20 cellular contexts compared by ENCODE assay signal in genomic region chr5:172521338-172521932, GRCh38.
DNase-seq lines count a peak whose midpoint lies in the region; ATAC-seq, FAIRE-seq and TF ChIP-seq lines count a peak whose summit lies in the region.
"Had no signal": no experiment of that assay in that cellular context is flagged by ENCODE, and none has a peak within 500 bp of the region (broad histone marks: within the 10 kb centered on the region; RNA-seq: fewer than 3 reads in every experiment).

No MANE protein-coding gene starts in this region.

- in situ Hi-C loops in K562 (cut with MboI), result no loop called here

- no peak for TF ChIP-seq POLR2A in A549 (IDR thresholded peaks at IDR 0.05; ENCODE audit: low read length)
- TF ChIP-seq POLR2A in K562 (conservative IDR thresholded peaks at IDR 0.05), result no peak

- no peak overlapping the region for H3K9ac ChIP-seq in K562 (ENCODE audit: insufficient read depth in 1 of 2, low read depth in 2 of 2, low read length in 2 of 2)
- H3K9ac ChIP-seq: BLaER1 treated with 17β-estradiol and CSF1 and Interleukin-3, amounts not matched to agents 10 nM and 100 nM had no signal

- no peak overlapping the region for H3K4me3 ChIP-seq in A549
- no peak overlapping the region for H3K4me3 ChIP-seq in HEK293 (ENCODE audit: low read depth, low read length)
- no peak overlapping the region for H3K4me3 ChIP-seq in K562
- H3K4me3 ChIP-seq: BLaER1 treated with 17β-estradiol and CSF1 and Interleukin-3, amounts not matched to agents 10 nM and 100 nM had no signal

- H3K9me3 ChIP-seq in A549 (peaks cover 21% of the 10 kb centered on the region), HEK293 (ENCODE audit: control insufficient read depth, insufficient read depth, low read depth, low read length) (no peaks in the 10 kb centered on the region; the same call in 1 of the 2 replicates), K562 (replicated peaks; ENCODE audit: control insufficient read depth, insufficient read depth, low read depth, low read length) (no peaks in the 10 kb centered on the region)

- DNase-seq in A549 (ENCODE audit: low read depth in 1 of 2, low spot score in 1 of 2) (no peak), K562 (ENCODE audit: extremely low read depth in 1 of 4, low spot score in 3 of 4) (no peak), retina (no peak), middle frontal gyrus (ENCODE audit: extremely low spot score, low spot score) (no peak)
- DNase-seq: 8988T; AML-193; Caco-2; Calu3; CD4-positive, alpha-beta T cell; CD8-positive, alpha-beta T cell; DMS79 treated with DMSO at 0.1 percent for 48 hours; GF-D8 had no signal

- TF ChIP-seq RAD21 in A549 (conservative IDR thresholded peaks at IDR 0.05 in 1 of 2, IDR thresholded peaks at IDR 0.05 in 1 of 2), result no peak
- TF ChIP-seq RAD21 in K562 (CRISPR knock-in tag; conservative IDR thresholded peaks at IDR 0.05 in 1 of 2, IDR thresholded peaks at IDR 0.05 in 1 of 2), result no peak

- H3K79me2 ChIP-seq in K562 (ENCODE audit: control insufficient read depth, insufficient read depth, low read length), result no peaks in the 10 kb centered on the region

- intact Hi-C loops in K562 (cut with micrococcal nuclease), result no loop called here

- no peaks in the 10 kb centered on the region for H3K4me1 ChIP-seq in A549
- H3K4me1 ChIP-seq in HEK293 (ENCODE audit: control insufficient read depth, insufficient read depth, low read length), result no peaks in the 10 kb centered on the region
- no peaks in the 10 kb centered on the region for H3K4me1 ChIP-seq in K562 (replicated peaks in 1 of 2; ENCODE audit: control insufficient read depth in 2 of 2, insufficient read depth in 2 of 2, low read length in 2 of 2)
- H3K4me1 ChIP-seq: BLaER1 treated with 17β-estradiol and CSF1 and Interleukin-3, amounts not matched to agents 10 nM and 100 nM; Caco-2 had no signal

- H3K36me3 ChIP-seq in HEK293 (ENCODE audit: control insufficient read depth in 2 of 2, insufficient read depth in 1 of 2, low read length in 2 of 2), result no peaks in the 10 kb centered on the region
- H3K36me3 ChIP-seq in K562 (ENCODE audit: control insufficient read depth, insufficient read depth, low read length), result no peaks in the 10 kb centered on the region

- no peak overlapping the region for H3K4me2 ChIP-seq in A549
- H3K4me2 ChIP-seq in K562 (ENCODE audit: insufficient read depth, low read length), result no peak overlapping the region
- H3K4me2 ChIP-seq: BLaER1 treated with 17β-estradiol and CSF1 and Interleukin-3, amounts not matched to agents 10 nM and 100 nM had no signal

- no peaks in the 10 kb centered on the region for H3K9me1 ChIP-seq in K562 (ENCODE audit: control insufficient read depth, insufficient read depth, low read length)

- no TSS peak for BruUV-seq in K562 (replicated peaks; lab: Mats Ljungman, UMichigan)

- H3K27me3 ChIP-seq in K562 (ENCODE audit: control insufficient read depth in 2 of 2, insufficient read depth in 2 of 2, low read length in 2 of 2), result peaks cover 0 to 12% of the 10 kb centered on the region in 2 experiments; a peak in 2 of 5 replicates
- H3K27me3 ChIP-seq: BLaER1 treated with 17β-estradiol and CSF1 and Interleukin-3, amounts not matched to agents 10 nM and 100 nM had no signal

- TF ChIP-seq CTCF in A549 (IDR thresholded peaks at IDR 0.05) (no peak), HEK293 (tag by site-specific recombination; IDR thresholded peaks at IDR 0.05) (no peak), K562 (IDR thresholded peaks at IDR 0.05 in 2 of 3, conservative IDR thresholded peaks at IDR 0.05 in 1 of 3; ENCODE audit: insufficient read depth in 2 of 3, low read depth in 1 of 3, low read length in 3 of 3) (no peak)

- no peaks in the 10 kb centered on the region for H4K20me1 ChIP-seq in K562 (replicated peaks; ENCODE audit: control insufficient read depth, insufficient read depth, low read length)
- H4K20me1 ChIP-seq: BLaER1 treated with 17β-estradiol and CSF1 and Interleukin-3, amounts not matched to agents 10 nM and 100 nM had no signal

- H3K27ac ChIP-seq in A549, result no peak overlapping the region
- H3K27ac ChIP-seq in HEK293 (ENCODE audit: extremely low read depth, low read depth, low read length), result no peak overlapping the region
- no peak overlapping the region for H3K27ac ChIP-seq in K562 (ENCODE audit: extremely low read depth, low read depth, low read length)
- H3K27ac ChIP-seq: BLaER1 treated with 17β-estradiol and CSF1 and Interleukin-3, amounts not matched to agents 10 nM and 100 nM; C4-2B had no signal

- no peak overlapping the region for H2AFZ ChIP-seq in K562 (ENCODE audit: low read depth, low read length)

- ATAC-seq in A549, result no peak
- no peak for ATAC-seq in K562
- ATAC-seq: CD8-positive, alpha-beta T cell had no signal

- POLR2A ChIA-PET in A549 (lab: Yijun Ruan, JAX), result no interaction called here
- POLR2A ChIA-PET in HEK293 (lab: Yijun Ruan, JAX), result no interaction called here
- POLR2A ChIA-PET in K562 (lab: Yijun Ruan, JAX), result no interaction called here

- FAIRE-seq in A549 (lab: Jason Lieb, UNC), result no peak
- FAIRE-seq in K562 (lab: Jason Lieb, UNC), result no peak
- FAIRE-seq: A204.1, D721Med, G401.6, GM12891, GM19239 had no signal

- 19% methylated on average over 3 of the region's 3 CpGs for WGBS in A549 (ENCODE audit: missing lambda C conversion rate)
- 0% methylated on average over 3 of the region's 3 CpGs for WGBS in K562 (ENCODE audit: insufficient coverage, low coverage, missing lambda C conversion rate)

- CTCF ChIA-PET in A549 (lab: Yijun Ruan, JAX) (no interaction called here), HEK293 (lab: Yijun Ruan, JAX) (no interaction called here), K562 (lab: Yijun Ruan, JAX; ENCODE audit: low intra/inter-chr PET ratio) (no interaction called here)

- TF ChIP-seq EP300 in A549 (IDR thresholded peaks at IDR 0.05), result no peak
- no peak for TF ChIP-seq EP300 in K562 (IDR thresholded peaks at IDR 0.05; ENCODE audit: low read length)

TF ChIP-seq in A549, 52 proteins besides CTCF, POLR2A, EP300 and RAD21:
- TF ChIP-seq ZC3H11A (IDR thresholded peaks at IDR 0.05), result no peak
- TF ChIP-seq MAFK (IDR thresholded peaks at IDR 0.05; ENCODE audit: partially characterized antibody), result peak; percentile 68

TF ChIP-seq in HEK293, 187 proteins besides CTCF, POLR2A, EP300 and RAD21:
- TF ChIP-seq ZBTB7A (tag by site-specific recombination; IDR thresholded peaks at IDR 0.05; ENCODE audit: low read depth), result no peak
- TF ChIP-seq SETDB1 (IDR thresholded peaks at IDR 0.05; ENCODE audit: insufficient read length, low read length), result peak; percentile 79
- no peak for TF ChIP-seq KLF16 (tag by site-specific recombination; IDR thresholded peaks at IDR 0.05)
- TF ChIP-seq ZBTB44 (tag by site-specific recombination; IDR thresholded peaks at IDR 0.05), result no peak
- TF ChIP-seq ZSCAN5A (tag by site-specific recombination; IDR thresholded peaks at IDR 0.05), result 0 out of 2 replicates have a peak, but pooled peaks have one; percentile 33

TF ChIP-seq in K562, 482 proteins besides CTCF, POLR2A, EP300 and RAD21:
- TF ChIP-seq MAFF (IDR thresholded peaks at IDR 0.05; ENCODE audit: low read length), result 0 out of 2 replicates have a peak, but pooled peaks have one; percentile 4
- peak; percentile 99 for TF ChIP-seq ZNF507 (tag; conservative IDR thresholded peaks at IDR 0.05)
- TF ChIP-seq ZNF316 (IDR thresholded peaks at IDR 0.05), result peak; percentile 47; the same call in 1 of the 2 replicates
- no peak for TF ChIP-seq TSHZ1 (CRISPR knock-in tag; IDR thresholded peaks at IDR 0.05)
- TF ChIP-seq ZNF354B (CRISPR knock-in tag; IDR thresholded peaks at IDR 0.05), result peak; percentile 88
- TF ChIP-seq C11orf30 (IDR thresholded peaks at IDR 0.05; ENCODE audit: low read depth), result peak; percentile 24; the same call in 1 of the 2 replicates
- no peak for TF ChIP-seq ZNF449 (CRISPR knock-in tag; IDR thresholded peaks at IDR 0.05)
